Comparison of ENCODE assay signal across 8 cellular contexts in the genomic region with DNA sequence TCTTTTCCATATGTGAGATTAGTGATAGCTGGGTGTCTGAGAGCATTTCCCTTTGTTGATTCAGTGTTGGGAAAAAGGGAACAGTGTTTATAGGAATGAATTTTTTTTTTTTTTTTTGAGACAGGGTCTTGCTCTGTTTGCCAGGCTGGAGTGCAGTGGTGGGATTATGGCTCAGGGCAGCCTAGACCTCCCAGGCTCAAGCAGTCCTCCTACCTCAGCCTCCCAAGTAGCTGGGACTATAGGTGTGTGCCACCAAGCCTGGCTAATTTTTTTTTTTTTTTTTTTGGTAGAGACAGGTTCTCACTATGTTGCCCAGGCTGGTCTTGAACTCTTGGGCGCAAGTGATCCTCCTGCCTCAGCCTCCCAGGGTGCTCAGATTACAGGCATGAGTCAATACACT.
DNase-seq lines count a peak whose midpoint lies in the region; ATAC-seq and TF ChIP-seq lines count a peak whose summit lies in the region.
"Not testable (repeated sequence)": the region's sequence is repeated elsewhere in the genome, so short reads cannot be mapped to it uniquely, and the experiment has no call there.

No MANE protein-coding gene starts in this region.

- not testable (repeated sequence) for DNase-seq in CD14-positive monocyte (ENCODE audit: low spot score); HFFc6; SK-N-SH; ascending aorta (ENCODE audit: low spot score in 2 of 2); endothelial cell (ENCODE audit: low spot score); lower lobe of right lung; tibial nerve (ENCODE audit: low spot score in 2 of 2)

- not testable (repeated sequence) for TF ChIP-seq EP300 in SK-N-SH (IDR thresholded peaks at IDR 0.05; ENCODE audit: borderline replicate concordance in 1 of 2, low read depth in 1 of 2, low read length in 1 of 2); tibial nerve (IDR thresholded peaks at IDR 0.05)

- TF ChIP-seq POLR2A in tibial nerve (IDR thresholded peaks at IDR 0.05): not testable (repeated sequence)

- 85% methylated on average over 1 of the region's 1 CpG for WGBS in SK-N-SH (ENCODE audit: low lambda C conversion rate)
- WGBS in tibial nerve, 2 donors: 78 to 94% methylated on average over 1 of the region's 1 CpG

- H3K4me3 Mint-ChIP-seq in CD14-positive monocyte; HFFc6; endothelial cell (ENCODE audit: unreplicated experiment): not testable (repeated sequence)

- CTCF ChIA-PET in SK-N-SH (lab: Yijun Ruan, JAX): interaction anchor here (0.6 to 1.6 kb wide), 2 partner anchors 9 to 12 kb away, joined by 4 to 7 read pairs; no protein-coding TSS in a partner anchor

- peaks cover 22% of the 10 kb centered on the region for H3F3A ChIP-seq in SK-N-SH (replicated peaks; ENCODE audit: insufficient read depth)

- H4K20me1 ChIP-seq in SK-N-SH (ENCODE audit: insufficient read depth): not testable (repeated sequence)

- H3K4me1 Mint-ChIP-seq in CD14-positive monocyte (peaks cover 23% of the 10 kb centered on the region), HFFc6 (ENCODE audit: low read depth) (peaks cover 46% of the 10 kb centered on the region), endothelial cell (ENCODE audit: unreplicated experiment) (peaks cover 18% of the 10 kb centered on the region)

- H3K4me2 ChIP-seq in SK-N-SH: peak overlapping the region; percentile 4; the same call in 1 of the 2 replicates

- peaks cover 34 to 46% of the 10 kb centered on the region in 2 experiments for H3K4me1 ChIP-seq in SK-N-SH (ENCODE audit: control insufficient read depth in 1 of 2, insufficient read depth in 2 of 2, low read depth in 1 of 2, low read length in 1 of 2)
- H3K4me1 ChIP-seq in ascending aorta: peaks cover 0 to 16% of the 10 kb centered on the region in 2 donors
- H3K4me1 ChIP-seq in lower lobe of right lung: peaks cover 44% of the 10 kb centered on the region
- peaks cover 31% of the 10 kb centered on the region for H3K4me1 ChIP-seq in rectal smooth muscle tissue (ENCODE audit: control insufficient read depth, insufficient read depth, low read length)
- peaks cover 0 to 45% (median 23%) of the 10 kb centered on the region in 4 donors for H3K4me1 ChIP-seq in tibial nerve

- TF ChIP-seq RAD21 in SK-N-SH (IDR thresholded peaks at IDR 0.05; ENCODE audit: low read length): not testable (repeated sequence)

- peak overlapping the region; percentile 4; the same call in 1 of the 2 replicates for H3K9ac ChIP-seq in SK-N-SH
- not testable (repeated sequence) for H3K9ac ChIP-seq in rectal smooth muscle tissue (ENCODE audit: low read length)

- not testable (repeated sequence) for ATAC-seq in lower lobe of right lung

- not testable (repeated sequence) for TF ChIP-seq CTCF in CD14-positive monocyte (IDR thresholded peaks at IDR 0.05); HFFc6 (IDR thresholded peaks at IDR 0.05); SK-N-SH (IDR thresholded peaks at IDR 0.05); ascending aorta (IDR thresholded peaks at IDR 0.05); endothelial cell (IDR thresholded peaks at IDR 0.05; ENCODE audit: unreplicated experiment); lower lobe of right lung (IDR thresholded peaks at IDR 0.05); tibial nerve (IDR thresholded peaks at IDR 0.05)

- H3K27ac Mint-ChIP-seq in CD14-positive monocyte (peak overlapping the region in 6 of 7 donors; percentile 20 to 86 (median 58)), HFFc6 (peak overlapping the region; percentile 91), endothelial cell (ENCODE audit: unreplicated experiment) (peak overlapping the region; percentile 95)

- not testable (repeated sequence) for H3K79me2 ChIP-seq in SK-N-SH (ENCODE audit: insufficient read depth)

- H3K4me3 ChIP-seq in SK-N-SH (ENCODE audit: low read depth in 2 of 2, low read length in 1 of 2); ascending aorta; lower lobe of right lung; rectal smooth muscle tissue (ENCODE audit: low read length); tibial nerve: not testable (repeated sequence)

- H3K27ac ChIP-seq in SK-N-SH (ENCODE audit: low read depth in 2 of 2, low read length in 1 of 2) (peak overlapping the region; percentile 88 to 93), ascending aorta (peak overlapping the region; percentile 37 to 52), lower lobe of right lung (peak overlapping the region; percentile 80), rectal smooth muscle tissue (ENCODE audit: low read depth, low read length) (peak overlapping the region; percentile 80), tibial nerve (peak overlapping the region in 3 of 4 donors; percentile 37 to 90 (median 79))

- H3K36me3 ChIP-seq in SK-N-SH (replicated peaks in 1 of 2; ENCODE audit: control insufficient read depth in 1 of 2, insufficient read depth in 2 of 2, low read length in 1 of 2); ascending aorta; lower lobe of right lung; rectal smooth muscle tissue (ENCODE audit: control insufficient read depth, insufficient read depth, low read length): not testable (repeated sequence)
- H3K36me3 ChIP-seq in tibial nerve: peaks cover 0 to 11% (median 0%) of the 10 kb centered on the region in 3 donors

- H3K9me3 ChIP-seq in SK-N-SH, ascending aorta, lower lobe of right lung, tibial nerve: not testable (repeated sequence)

- intact Hi-C loops in CD14-positive monocyte (cut with micrococcal nuclease); ascending aorta (cut with DNase I); lower lobe of right lung (cut with DNase I): not testable (repeated sequence)

- not testable (repeated sequence) for H3K27me3 Mint-ChIP-seq in CD14-positive monocyte (ENCODE audit: low read depth in 3 of 3); HFFc6 (ENCODE audit: insufficient read depth); endothelial cell (ENCODE audit: unreplicated experiment)

- H3K9me2 ChIP-seq in SK-N-SH: not testable (repeated sequence)

- POLR2A ChIA-PET in SK-N-SH (lab: Yijun Ruan, JAX): interaction anchor here (1.1 kb wide), 1 partner anchor 23 kb away, joined by 3 read pairs; no protein-coding TSS in a partner anchor

- H3K36me3 Mint-ChIP-seq in CD14-positive monocyte: peaks cover 24 to 25% of the 10 kb centered on the region in 2 donors
- H3K36me3 Mint-ChIP-seq in HFFc6 (ENCODE audit: low read depth); endothelial cell (ENCODE audit: low read depth, unreplicated experiment): not testable (repeated sequence)

- not testable (repeated sequence) for H3K27me3 ChIP-seq in SK-N-SH (ENCODE audit: insufficient read depth); ascending aorta; lower lobe of right lung (ENCODE audit: low read depth); rectal smooth muscle tissue (ENCODE audit: control insufficient read depth, insufficient read depth, low read length); tibial nerve

- H3K9me3 Mint-ChIP-seq in CD14-positive monocyte; HFFc6; endothelial cell (ENCODE audit: unreplicated experiment): not testable (repeated sequence)

- not testable (repeated sequence) for H2AFZ ChIP-seq in SK-N-SH (ENCODE audit: low read depth)
